11 cellular contexts compared by ENCODE assay signal in the genomic region with DNA sequence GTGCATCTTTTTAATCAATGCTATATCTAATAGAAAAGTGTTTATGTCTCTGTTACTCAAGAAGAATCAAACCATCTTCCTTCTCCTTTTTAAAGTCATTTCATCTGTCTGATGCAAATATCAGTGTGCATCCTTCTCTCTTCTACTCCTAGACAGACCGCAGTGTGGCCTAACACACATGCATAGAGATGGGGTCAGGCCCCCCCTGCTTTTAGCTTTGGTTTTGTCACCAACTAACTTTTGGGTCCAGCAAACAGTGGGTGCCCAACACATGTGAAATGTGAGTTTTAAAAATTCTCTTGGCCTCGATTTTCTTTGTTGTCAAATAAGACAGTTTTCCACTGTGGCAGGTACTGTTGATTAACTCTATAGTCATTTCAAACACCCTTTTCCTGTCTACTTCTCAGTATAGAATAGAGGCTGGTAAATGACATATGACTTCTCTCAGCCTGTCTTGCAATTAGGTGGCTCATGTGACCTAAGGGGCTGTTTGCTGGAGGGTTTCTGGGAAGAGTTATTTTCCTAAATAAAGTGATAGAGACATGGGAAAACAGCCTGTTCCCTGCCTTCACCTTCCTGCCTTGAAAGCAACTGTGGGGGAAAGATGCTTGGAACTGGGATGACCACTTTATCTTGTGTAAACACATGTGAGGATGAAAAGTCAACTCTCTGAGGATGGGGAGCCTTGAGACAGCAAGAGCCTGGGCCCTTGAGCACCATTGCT.
A peak's percentile ranks its signal among the peaks of the same experiment; 100 is the strongest.
DNase-seq lines count a peak whose midpoint lies in the region; ATAC-seq and TF ChIP-seq lines count a peak whose summit lies in the region.
"Had no signal": no experiment of that assay in that cellular context is flagged by ENCODE, and none has a peak within 500 bp of the region (broad histone marks: within the 10 kb centered on the region; RNA-seq: fewer than 3 reads in every experiment).

No MANE protein-coding gene starts in this region.

- H3K27ac Mint-ChIP-seq in CD4-positive, CD25-positive, alpha-beta regulatory T cell, result peak overlapping the region; percentile 86 to 99 (median 95)
- H3K27ac Mint-ChIP-seq in T-helper 2 cell treated with Interferon-gamma antibody and Interleukin-4, amounts not matched to agents 5 μg/mL and 100 μg/mL, for 36 hours, result peak overlapping the region; percentile 77
- no peak overlapping the region for H3K27ac Mint-ChIP-seq in osteocyte (ENCODE audit: unreplicated experiment)

- H3K4me1 Mint-ChIP-seq in CD4-positive, CD25-positive, alpha-beta regulatory T cell, result peaks cover 44 to 90% (median 67%) of the 10 kb centered on the region in 4 donors
- peaks cover 76% of the 10 kb centered on the region for H3K4me1 Mint-ChIP-seq in T-helper 2 cell treated with Interferon-gamma antibody and Interleukin-4, amounts not matched to agents 5 μg/mL and 100 μg/mL, for 36 hours (ENCODE audit: low read depth)
- no peaks in the 10 kb centered on the region for H3K4me1 Mint-ChIP-seq in osteocyte (ENCODE audit: unreplicated experiment)

- H3K36me3 Mint-ChIP-seq in CD4-positive, CD25-positive, alpha-beta regulatory T cell, result no peaks in the 10 kb centered on the region
- H3K36me3 Mint-ChIP-seq in T-helper 2 cell treated with Interferon-gamma antibody and Interleukin-4, amounts not matched to agents 5 μg/mL and 100 μg/mL, for 36 hours (ENCODE audit: low read depth), result peaks cover 8% of the 10 kb centered on the region
- no peaks in the 10 kb centered on the region for H3K36me3 Mint-ChIP-seq in osteocyte (ENCODE audit: unreplicated experiment)

- no peaks in the 10 kb centered on the region for H3K9me3 Mint-ChIP-seq in CD4-positive, CD25-positive, alpha-beta regulatory T cell
- no peaks in the 10 kb centered on the region for H3K9me3 Mint-ChIP-seq in T-helper 2 cell treated with Interferon-gamma antibody and Interleukin-4, amounts not matched to agents 5 μg/mL and 100 μg/mL, for 36 hours
- no peaks in the 10 kb centered on the region for H3K9me3 Mint-ChIP-seq in osteocyte (ENCODE audit: unreplicated experiment)

- peaks cover 73% of the 10 kb centered on the region for H3K4me1 ChIP-seq in CD4-positive, CD25-positive, alpha-beta regulatory T cell (ENCODE audit: control insufficient read depth, insufficient read depth, low read length, poor library complexity, severe bottlenecking)
- H3K4me1 ChIP-seq: testis had no signal

- no peaks in the 10 kb centered on the region for H3K36me3 ChIP-seq in CD4-positive, CD25-positive, alpha-beta regulatory T cell (ENCODE audit: control insufficient read depth, insufficient read depth, low read length)

- TF ChIP-seq CTCF in osteocyte (IDR thresholded peaks at IDR 0.05), result no peak

- ATAC-seq in CD4-positive, CD25-positive, alpha-beta regulatory T cell (ENCODE audit: low read depth in 2 of 2), result peak; percentile 54 to 63
- ATAC-seq in GM19395 (IDR thresholded peaks at IDR 0.05; ENCODE audit: unreplicated experiment) (peak; percentile 59), HG02973 (IDR thresholded peaks at IDR 0.05; ENCODE audit: unreplicated experiment) (peak; percentile 52)

- peak overlapping the region; percentile 73 for H3K27ac ChIP-seq in CD4-positive, CD25-positive, alpha-beta regulatory T cell (ENCODE audit: insufficient read depth, low read length, poor library complexity, severe bottlenecking)
- H3K27ac ChIP-seq: testis had no signal

- intact Hi-C loops in posterior vena cava (cut with DNase I) (no loop called here), posterior cingulate gyrus (cut with DNase I) (no loop called here)

- no peaks in the 10 kb centered on the region for H3K27me3 Mint-ChIP-seq in CD4-positive, CD25-positive, alpha-beta regulatory T cell
- no peaks in the 10 kb centered on the region for H3K27me3 Mint-ChIP-seq in T-helper 2 cell treated with Interferon-gamma antibody and Interleukin-4, amounts not matched to agents 5 μg/mL and 100 μg/mL, for 36 hours (ENCODE audit: low read depth)
- H3K27me3 Mint-ChIP-seq in osteocyte (ENCODE audit: unreplicated experiment), result peaks cover 4% of the 10 kb centered on the region

- peak overlapping the region; percentile 56 for H3K4me3 ChIP-seq in CD4-positive, CD25-positive, alpha-beta regulatory T cell (ENCODE audit: low read depth, low read length)
- H3K4me3 ChIP-seq: testis had no signal

- DNase-seq in CD4-positive, CD25-positive, alpha-beta regulatory T cell, result peak in 1 of 3 donors; percentile 86
- no peak for DNase-seq in T-helper 2 cell treated with Interferon-gamma antibody and Interleukin-4, amounts not matched to agents 5 μg/mL and 100 μg/mL, for 36 hours (ENCODE audit: low spot score)
- DNase-seq in osteocyte (ENCODE audit: extremely low spot score, unreplicated experiment), result no peak
- DNase-seq in posterior vena cava (ENCODE audit: low spot score), result no peak
- DNase-seq in HUDEP-2 (lab: John Stamatoyannopoulos, UW; ENCODE audit: unreplicated experiment in 76 of 76), result no peak
- no peak for DNase-seq in posterior cingulate gyrus
- DNase-seq: activated gamma-delta T cell treated with Interleukin-2 at 50 U/mL for 16 hours; stimulated activated CD4-positive, alpha-beta T cell treated with anti-CD3 and anti-CD28 coated beads, Interleukin-15, amount 100 ng/mL, for 24 hours; testis had no signal

- H3K4me3 Mint-ChIP-seq in CD4-positive, CD25-positive, alpha-beta regulatory T cell, result peak overlapping the region; percentile 44 to 83 (median 76)
- peak overlapping the region; percentile 70 for H3K4me3 Mint-ChIP-seq in T-helper 2 cell treated with Interferon-gamma antibody and Interleukin-4, amounts not matched to agents 5 μg/mL and 100 μg/mL, for 36 hours
- H3K4me3 Mint-ChIP-seq in osteocyte (ENCODE audit: unreplicated experiment), result no peak overlapping the region

- no peaks in the 10 kb centered on the region for H3K9me3 ChIP-seq in CD4-positive, CD25-positive, alpha-beta regulatory T cell (ENCODE audit: control insufficient read depth in 2 of 2, low read length in 2 of 2)
- H3K9me3 ChIP-seq: testis had no signal

- no peaks in the 10 kb centered on the region for H3K27me3 ChIP-seq in CD4-positive, CD25-positive, alpha-beta regulatory T cell (ENCODE audit: control insufficient read depth, insufficient read depth, low read length)
- H3K27me3 ChIP-seq: testis had no signal
